In the genomic region with DNA sequence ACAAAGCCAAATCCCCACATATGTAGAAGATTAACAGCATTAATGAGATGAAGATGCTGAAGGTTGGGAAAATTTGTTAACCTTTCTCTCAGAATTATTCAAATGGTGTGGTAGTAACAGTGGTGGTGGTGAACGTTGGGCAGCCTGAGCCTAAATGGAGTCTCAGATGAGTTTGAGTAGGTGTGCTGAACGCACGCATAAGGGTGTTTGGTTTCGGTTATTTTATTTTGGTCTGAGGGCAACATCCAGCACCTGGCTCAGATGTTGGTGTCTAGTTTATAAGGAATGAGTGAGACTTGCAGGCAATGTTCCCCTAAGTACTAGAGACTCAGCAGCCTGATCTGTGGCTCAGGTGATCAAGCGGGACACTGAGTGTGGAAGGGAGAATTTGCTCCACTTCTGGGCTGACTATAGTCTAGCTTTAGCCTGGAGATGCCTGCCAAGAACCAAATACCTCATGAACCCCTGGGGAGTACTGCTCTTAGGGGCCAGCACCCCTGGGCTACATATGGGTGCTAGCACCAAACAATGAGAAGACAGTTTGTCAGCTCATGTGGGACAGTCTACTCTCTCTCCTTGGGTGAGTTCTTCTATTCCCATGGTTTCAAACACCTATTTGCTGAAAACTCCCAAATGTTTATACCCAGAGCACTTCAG, we compare ENCODE assay signal across 13 cellular contexts. TPM values are rescaled to one million over a fixed set of nuclear protein-coding genes. Genes with fewer than 3 reads are reported as not detected.
A peak's percentile ranks its signal among the peaks of the same experiment; 100 is the strongest.
DNase-seq lines count a peak whose midpoint lies in the region; ATAC-seq and TF ChIP-seq lines count a peak whose summit lies in the region.
"Had no signal": no experiment of that assay in that cellular context is flagged by ENCODE, and none has a peak within 500 bp of the region (broad histone marks: within the 10 kb centered on the region; RNA-seq: fewer than 3 reads in every experiment).

No MANE protein-coding gene starts in this region.

- peak; percentile 43 for DNase-seq in activated CD4-positive, alpha-beta T cell treated with anti-CD3 and anti-CD28 coated beads, Interleukin-2, amount 10 ng/mL, durations not matched to agents 24 days and 14 days
- no peak for DNase-seq in activated CD4-positive, alpha-beta T cell treated with anti-CD3 and anti-CD28 coated beads, Interleukin-2, amount 50 U/mL, for 4 hours
- no peak for DNase-seq in stimulated activated CD4-positive, alpha-beta T cell treated with anti-CD3 and anti-CD28 coated beads, Interleukin-4, amount 100 ng/mL, for 1 hour
- DNase-seq in colonic mucosa (no peak), NOMO-1 treated with DMSO at 0.1 percent for 48 hours (lab: John Stamatoyannopoulos, UW; ENCODE audit: unreplicated experiment) (no peak)
- DNase-seq: adrenal gland, foreskin fibroblast, NCI-H187, T-helper 9 cell had no signal

- peaks cover 4% of the 10 kb centered on the region for H3K36me3 Mint-ChIP-seq in activated CD4-positive, alpha-beta T cell treated with anti-CD3 and anti-CD28 coated beads, Interleukin-2, amount 10 ng/mL, durations not matched to agents 24 days and 14 days (ENCODE audit: low read depth)
- no peaks in the 10 kb centered on the region for H3K36me3 Mint-ChIP-seq in stimulated activated memory B cell treated with anti-CD40 and anti-IgM and Interleukin-4, amounts not matched to agents 10 μg/mL and 1 μg/mL and 100 μg/mL, for 72 hours

- H3K27me3 Mint-ChIP-seq in activated CD4-positive, alpha-beta T cell treated with anti-CD3 and anti-CD28 coated beads, Interleukin-2, amount 10 ng/mL, durations not matched to agents 24 days and 14 days, result peaks cover 46% of the 10 kb centered on the region
- peaks cover 12% of the 10 kb centered on the region for H3K27me3 Mint-ChIP-seq in stimulated activated memory B cell treated with anti-CD40 and anti-IgM and Interleukin-4, amounts not matched to agents 10 μg/mL and 1 μg/mL and 100 μg/mL, for 72 hours

- no peaks in the 10 kb centered on the region for H3K4me1 ChIP-seq in colonic mucosa

- H3K27ac Mint-ChIP-seq in activated CD4-positive, alpha-beta T cell treated with anti-CD3 and anti-CD28 coated beads, Interleukin-2, amount 10 ng/mL, durations not matched to agents 24 days and 14 days, result no peak overlapping the region
- H3K27ac Mint-ChIP-seq in stimulated activated memory B cell treated with anti-CD40 and anti-IgM and Interleukin-4, amounts not matched to agents 10 μg/mL and 1 μg/mL and 100 μg/mL, for 72 hours, result no peak overlapping the region

- peaks cover 28% of the 10 kb centered on the region for H3K4me1 Mint-ChIP-seq in activated CD4-positive, alpha-beta T cell treated with anti-CD3 and anti-CD28 coated beads, Interleukin-2, amount 10 ng/mL, durations not matched to agents 24 days and 14 days
- H3K4me1 Mint-ChIP-seq in stimulated activated memory B cell treated with anti-CD40 and anti-IgM and Interleukin-4, amounts not matched to agents 10 μg/mL and 1 μg/mL and 100 μg/mL, for 72 hours, result peaks cover 14% of the 10 kb centered on the region

- H3K9ac ChIP-seq in colonic mucosa (ENCODE audit: low read depth in 2 of 2, low read length in 2 of 2), result no peak overlapping the region

- intact Hi-C loops in activated CD4-positive, alpha-beta T cell treated with anti-CD3 and anti-CD28 coated beads, Interleukin-2, amount 10 ng/mL, durations not matched to agents 24 days and 14 days (cut with micrococcal nuclease), result loop anchor here (5.0 kb wide), 1 partner anchor 528 kb away; the partner anchor contains the start of gene NUDT16
- intact Hi-C loops in colonic mucosa (cut with DNase I), result no loop called here

- no peaks in the 10 kb centered on the region for H3K27me3 ChIP-seq in colonic mucosa
- H3K27me3 ChIP-seq: adrenal gland had no signal

- H3K36me3 ChIP-seq in colonic mucosa, result no peaks in the 10 kb centered on the region
- H3K36me3 ChIP-seq: adrenal gland had no signal

- no peak for TF ChIP-seq CTCF in colonic mucosa (IDR thresholded peaks at IDR 0.05)

- H3K4me3 ChIP-seq in colonic mucosa, result no peak overlapping the region
- H3K4me3 ChIP-seq: adrenal gland had no signal

- peaks cover 13% of the 10 kb centered on the region for H3K9me3 Mint-ChIP-seq in activated CD4-positive, alpha-beta T cell treated with anti-CD3 and anti-CD28 coated beads, Interleukin-2, amount 10 ng/mL, durations not matched to agents 24 days and 14 days
- H3K9me3 Mint-ChIP-seq in stimulated activated memory B cell treated with anti-CD40 and anti-IgM and Interleukin-4, amounts not matched to agents 10 μg/mL and 1 μg/mL and 100 μg/mL, for 72 hours, result no peaks in the 10 kb centered on the region

- no peak overlapping the region for H3K4me3 Mint-ChIP-seq in activated CD4-positive, alpha-beta T cell treated with anti-CD3 and anti-CD28 coated beads, Interleukin-2, amount 10 ng/mL, durations not matched to agents 24 days and 14 days
- H3K4me3 Mint-ChIP-seq in stimulated activated memory B cell treated with anti-CD40 and anti-IgM and Interleukin-4, amounts not matched to agents 10 μg/mL and 1 μg/mL and 100 μg/mL, for 72 hours, result no peak overlapping the region
- H3K4me3 Mint-ChIP-seq: neural crest cell had no signal

- no peak overlapping the region for H3K27ac ChIP-seq in colonic mucosa
- H3K27ac ChIP-seq: adrenal gland had no signal

- ATAC-seq in GM21737 (IDR thresholded peaks at IDR 0.05; ENCODE audit: unreplicated experiment) (peak; percentile 36), HG03175 (IDR thresholded peaks at IDR 0.05; ENCODE audit: unreplicated experiment) (peak; percentile 52)
- peak; percentile 49 for ATAC-seq in stimulated activated memory B cell treated with anti-CD40 and anti-IgM and Interleukin-4, amounts not matched to agents 10 μg/mL and 1 μg/mL and 100 μg/mL, for 72 hours

- H3K9me3 ChIP-seq in colonic mucosa, result no peaks in the 10 kb centered on the region
- H3K9me3 ChIP-seq: adrenal gland had no signal

RNA-seq across cellular contexts. Expression of gene ATP2C1, which starts 39.5 kb away (rescaled TPM):
- total RNA-seq in activated CD4-positive, alpha-beta T cell treated with anti-CD3 and anti-CD28 coated beads, Interleukin-2, amount 10 ng/mL, durations not matched to agents 24 days and 14 days, result 59.1 and 61.7 TPM in 2 replicates
- 10 to 100 TPM; 66.9 to 67.7 TPM for total RNA-seq in colonic mucosa
